1 cellular context compared by ENCODE assay signal in genomic region chr5:73136277-73136606, GRCh38.
TF ChIP-seq lines count a peak whose summit lies in the region.

No MANE protein-coding gene starts in this region.

TF ChIP-seq in IMR-90, 13 proteins besides CTCF, POLR2A, EP300 and RAD21:
- TF ChIP-seq USF2 (IDR thresholded peaks at IDR 0.05; ENCODE audit: low read depth, low read length) (no peak), MAZ (IDR thresholded peaks at IDR 0.05; ENCODE audit: borderline replicate concordance, low read depth, low read length) (no peak), FOS (IDR thresholded peaks at IDR 0.05; ENCODE audit: low read depth, low read length) (no peak), RFX5 (IDR thresholded peaks at IDR 0.05; ENCODE audit: low read depth, low read length) (no peak), MXI1 (IDR thresholded peaks at IDR 0.05; ENCODE audit: borderline replicate concordance, low read depth, low read length) (no peak), CEBPB (IDR thresholded peaks at IDR 0.05; ENCODE audit: low read depth, low read length) (no peak), SMC3 (IDR thresholded peaks at IDR 0.05; ENCODE audit: low read depth, low read length) (no peak), CHD1 (IDR thresholded peaks at IDR 0.05; ENCODE audit: low read depth, low read length) (no peak), ELK1 (IDR thresholded peaks at IDR 0.05; ENCODE audit: borderline replicate concordance, low read depth, low read length) (no peak), BHLHE40 (IDR thresholded peaks at IDR 0.05; ENCODE audit: low read depth, low read length) (no peak), NFE2L2 (IDR thresholded peaks at IDR 0.05; ENCODE audit: low read depth, low read length) (no peak), RCOR1 (IDR thresholded peaks at IDR 0.05; ENCODE audit: insufficient replicate concordance, low read length) (no peak), MAFK (IDR thresholded peaks at IDR 0.05; ENCODE audit: low read depth, low read length) (no peak)
